Comparison of ENCODE assay signal across 28 cellular contexts in the genomic region with DNA sequence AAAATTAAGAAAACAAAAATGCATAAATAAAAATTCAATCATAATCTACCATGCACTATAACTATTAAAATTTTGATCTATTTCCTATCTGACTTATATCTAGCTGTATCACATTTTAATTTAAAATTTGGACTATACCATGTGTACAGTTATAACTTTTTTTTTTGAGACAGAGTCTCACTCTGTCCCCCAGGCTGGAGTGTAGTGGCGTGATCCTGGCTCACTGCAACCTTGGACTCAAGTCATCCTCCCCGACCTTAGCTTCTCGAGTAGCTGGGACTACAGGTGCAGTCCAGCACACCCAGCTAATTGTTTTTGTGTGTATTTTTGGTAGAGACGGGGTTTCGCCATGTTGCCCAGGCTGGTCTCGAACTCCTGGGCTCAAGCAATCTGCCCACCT.
DNase-seq lines count a peak whose midpoint lies in the region; ATAC-seq, FAIRE-seq and TF ChIP-seq lines count a peak whose summit lies in the region.
"Had no signal": no experiment of that assay in that cellular context is flagged by ENCODE, and none has a peak within 500 bp of the region (broad histone marks: within the 10 kb centered on the region; RNA-seq: fewer than 3 reads in every experiment).

No MANE protein-coding gene starts in this region.

- no peaks in the 10 kb centered on the region for H3K9me2 ChIP-seq in OCI-LY1 (ENCODE audit: low read depth, low read length)

- no peaks in the 10 kb centered on the region for H3K9me3 ChIP-seq in OCI-LY1 (ENCODE audit: low read length)
- H3K9me3 ChIP-seq in endocrine pancreas (ENCODE audit: control insufficient read depth, low read length) = no peaks in the 10 kb centered on the region
- no peaks in the 10 kb centered on the region for H3K9me3 ChIP-seq in pancreas
- H3K9me3 ChIP-seq: tibial artery had no signal

- FAIRE-seq in pancreas (lab: Jason Lieb, UNC) = no peak
- FAIRE-seq: D721Med, H1, small intestine had no signal

- no peaks in the 10 kb centered on the region for H3K9me3 Mint-ChIP-seq in activated CD4-positive, alpha-beta T cell treated with anti-CD3 and anti-CD28 coated beads for 36 hours (ENCODE audit: low read depth)
- H3K9me3 Mint-ChIP-seq in stimulated activated memory B cell treated with anti-CD40 and anti-IgM and Interleukin-4, amounts not matched to agents 10 μg/mL and 1 μg/mL and 100 μg/mL, for 72 hours = no peaks in the 10 kb centered on the region
- H3K9me3 Mint-ChIP-seq: activated naive CD4-positive, alpha-beta T cell treated with anti-CD3 and anti-CD28 coated beads for 36 hours; activated T-cell treated with anti-CD3 and anti-CD28 coated beads, Interleukin-2, amount 50 U/mL, for 4 hours; IgD-negative memory B cell had no signal

- H3K4me2 ChIP-seq in OCI-LY1 (ENCODE audit: low read length) = no peak overlapping the region

- DNase-seq in activated CD4-positive, alpha-beta T cell treated with anti-CD3 and anti-CD28 coated beads for 36 hours = no peak
- no peak for DNase-seq in activated CD4-positive, alpha-beta T cell treated with anti-CD3 and anti-CD28 coated beads, Interleukin-2, amount 50 U/mL, for 48 hours
- no peak for DNase-seq in pancreas
- DNase-seq in activated naive CD4-positive, alpha-beta T cell (lab: John Stamatoyannopoulos, UW) = no peak
- DNase-seq: activated CD4-positive, CD25-positive, alpha-beta regulatory T cell treated with anti-CD3 and anti-CD28 coated beads, Interleukin-2, amount 50 U/mL, for 72 hours; activated naive CD4-positive, alpha-beta T cell treated with anti-CD3 and anti-CD28 coated beads for 36 hours; activated T-cell treated with anti-CD3 and anti-CD28 coated beads, Interleukin-2, amount 50 U/mL, for 4 hours; aorta; central memory CD4-positive, alpha-beta T cell; foreskin fibroblast; hypothalamus; NCI-H1694; NCI-H2171 treated with DMSO at 0.1 percent for 48 hours; NCI-H526 treated with DMSO at 0.1 percent for 48 hours; nucleus accumbens; small intestine; stimulated activated CD4-positive, alpha-beta T cell treated with anti-CD3 and anti-CD28 coated beads, Interleukin-2, amount 100 ng/mL, for 48 hours; stimulated activated naive CD8-positive, alpha-beta T cell treated with anti-CD3 and anti-CD28 coated beads, Interleukin-15, Interleukin-2, amounts not matched to agents 100 U/mL and 50 U/mL, for 24 hours; tibial artery had no signal

- no peak overlapping the region for H3K4me3 Mint-ChIP-seq in activated CD4-positive, alpha-beta T cell treated with anti-CD3 and anti-CD28 coated beads for 36 hours
- H3K4me3 Mint-ChIP-seq in stimulated activated memory B cell treated with anti-CD40 and anti-IgM and Interleukin-4, amounts not matched to agents 10 μg/mL and 1 μg/mL and 100 μg/mL, for 72 hours = no peak overlapping the region
- H3K4me3 Mint-ChIP-seq: activated naive CD4-positive, alpha-beta T cell treated with anti-CD3 and anti-CD28 coated beads for 36 hours had no signal

- no peaks in the 10 kb centered on the region for H3K27me3 ChIP-seq in OCI-LY1 (ENCODE audit: insufficient read depth, low read length)
- H3K27me3 ChIP-seq in endocrine pancreas (ENCODE audit: control insufficient read depth, insufficient read depth, low read length) = no peaks in the 10 kb centered on the region
- H3K27me3 ChIP-seq in pancreas = no peaks in the 10 kb centered on the region
- H3K27me3 ChIP-seq: tibial artery had no signal

- H3K36me3 Mint-ChIP-seq in activated CD4-positive, alpha-beta T cell treated with anti-CD3 and anti-CD28 coated beads for 36 hours (ENCODE audit: low read depth) = peaks cover 39% of the 10 kb centered on the region
- peaks cover 57% of the 10 kb centered on the region for H3K36me3 Mint-ChIP-seq in stimulated activated memory B cell treated with anti-CD40 and anti-IgM and Interleukin-4, amounts not matched to agents 10 μg/mL and 1 μg/mL and 100 μg/mL, for 72 hours

- intact Hi-C loops in activated CD4-positive, alpha-beta T cell treated with anti-CD3 and anti-CD28 coated beads for 36 hours (cut with DNase I, micrococcal nuclease) = loop anchor here in 1 of 2 experiments (5.0 kb wide), 1 partner anchor 118 kb away; the partner anchor contains the start of gene ADAM10
- intact Hi-C loops in pancreas (cut with DNase I) = no loop called here

- H3K27ac Mint-ChIP-seq in activated CD4-positive, alpha-beta T cell treated with anti-CD3 and anti-CD28 coated beads for 36 hours = peak overlapping the region; percentile 31
- H3K27ac Mint-ChIP-seq in stimulated activated memory B cell treated with anti-CD40 and anti-IgM and Interleukin-4, amounts not matched to agents 10 μg/mL and 1 μg/mL and 100 μg/mL, for 72 hours = peak overlapping the region; percentile 48

- H3K27ac ChIP-seq in OCI-LY1 (ENCODE audit: low read depth, low read length, poor library complexity, severe bottlenecking) = peak overlapping the region; percentile 45
- peak overlapping the region in 1 of 4 donors; percentile 62 for H3K27ac ChIP-seq in pancreas
- H3K27ac ChIP-seq: RWPE1 had no signal

- no peaks in the 10 kb centered on the region for H3K79me2 ChIP-seq in OCI-LY1 (ENCODE audit: insufficient read depth, low read length)

- 95 to 96% methylated on average over 6 of the region's 6 CpGs for WGBS in pancreas, 2 donors

- CTCF ChIA-PET in activated CD4-positive, alpha-beta T cell treated with anti-CD3 and anti-CD28 coated beads for 36 hours (lab: Charles Lee) = no interaction called here

- H3K4me1 Mint-ChIP-seq in activated CD4-positive, alpha-beta T cell treated with anti-CD3 and anti-CD28 coated beads for 36 hours = peaks cover 40% of the 10 kb centered on the region
- peaks cover 29% of the 10 kb centered on the region for H3K4me1 Mint-ChIP-seq in stimulated activated memory B cell treated with anti-CD40 and anti-IgM and Interleukin-4, amounts not matched to agents 10 μg/mL and 1 μg/mL and 100 μg/mL, for 72 hours

- no peak overlapping the region for H3K4me3 ChIP-seq in OCI-LY1 (ENCODE audit: low read depth, low read length, poor library complexity, severe bottlenecking)
- peak overlapping the region; percentile 88 for H3K4me3 ChIP-seq in endocrine pancreas (ENCODE audit: control insufficient read depth, insufficient read depth, low read length)
- H3K4me3 ChIP-seq in pancreas = no peak overlapping the region
- H3K4me3 ChIP-seq: lung had no signal

- H3K4me1 ChIP-seq in OCI-LY1 (ENCODE audit: insufficient read depth, low read length, severe bottlenecking) (peaks cover 23% of the 10 kb centered on the region), endocrine pancreas (ENCODE audit: control insufficient read depth, insufficient read depth, low read length) (peaks cover 14% of the 10 kb centered on the region), pancreas (peaks cover 8 to 19% (median 11%) of the 10 kb centered on the region in 3 donors)

- POLR2A ChIA-PET in activated CD4-positive, alpha-beta T cell treated with anti-CD3 and anti-CD28 coated beads for 36 hours (lab: Charles Lee) = interaction anchor here (0.6 kb wide), 1 partner anchor 286 kb away, joined by 4 read pairs; no protein-coding TSS in a partner anchor

- H3K27me3 Mint-ChIP-seq in activated CD4-positive, alpha-beta T cell treated with anti-CD3 and anti-CD28 coated beads for 36 hours = no peaks in the 10 kb centered on the region
- no peaks in the 10 kb centered on the region for H3K27me3 Mint-ChIP-seq in stimulated activated memory B cell treated with anti-CD40 and anti-IgM and Interleukin-4, amounts not matched to agents 10 μg/mL and 1 μg/mL and 100 μg/mL, for 72 hours
- H3K27me3 Mint-ChIP-seq: IgD-negative memory B cell had no signal

- TF ChIP-seq CTCF in OCI-LY1 (IDR thresholded peaks at IDR 0.05; ENCODE audit: low read length) (no peak), pancreas (IDR thresholded peaks at IDR 0.05) (no peak)

- no peak for ATAC-seq in activated CD4-positive, alpha-beta T cell treated with anti-CD3 and anti-CD28 coated beads for 36 hours
- ATAC-seq in stimulated activated memory B cell treated with anti-CD40 and anti-IgM and Interleukin-4, amounts not matched to agents 10 μg/mL and 1 μg/mL and 100 μg/mL, for 72 hours = no peak
- ATAC-seq in HG02970 (IDR thresholded peaks at IDR 0.05; ENCODE audit: low FRiP score, unreplicated experiment) (no peak), pancreas (no peak)
- ATAC-seq: activated T-cell treated with anti-CD3 and anti-CD28 coated beads, Interleukin-2, amount 50 U/mL, for 4 hours; stimulated activated naive CD8-positive, alpha-beta T cell treated with anti-CD3 and anti-CD28 coated beads, Interleukin-15, Interleukin-2, amounts not matched to agents 100 U/mL and 50 U/mL, for 24 hours had no signal

- no peaks in the 10 kb centered on the region; the same call in 1 of the 2 replicates for H3F3A ChIP-seq in OCI-LY1 (ENCODE audit: insufficient read depth, low read length)

- no peaks in the 10 kb centered on the region for H4K20me1 ChIP-seq in OCI-LY1 (ENCODE audit: insufficient read depth, low read length)

- H2AFZ ChIP-seq in OCI-LY1 (ENCODE audit: low read length) = no peak overlapping the region

- H3K36me3 ChIP-seq in OCI-LY1 (ENCODE audit: insufficient read depth, low read length) (peaks cover 81% of the 10 kb centered on the region), endocrine pancreas (ENCODE audit: control insufficient read depth, insufficient read depth, low read length) (no peaks in the 10 kb centered on the region), pancreas (peaks cover 0 to 7% (median 0%) of the 10 kb centered on the region in 3 donors)

- H3K9ac ChIP-seq in OCI-LY1 (ENCODE audit: low read length) (no peak overlapping the region), endocrine pancreas (ENCODE audit: control insufficient read depth, insufficient read depth, low read length) (no peak overlapping the region)
